ENCODE assay signal across 21 cellular contexts in the genomic region with DNA sequence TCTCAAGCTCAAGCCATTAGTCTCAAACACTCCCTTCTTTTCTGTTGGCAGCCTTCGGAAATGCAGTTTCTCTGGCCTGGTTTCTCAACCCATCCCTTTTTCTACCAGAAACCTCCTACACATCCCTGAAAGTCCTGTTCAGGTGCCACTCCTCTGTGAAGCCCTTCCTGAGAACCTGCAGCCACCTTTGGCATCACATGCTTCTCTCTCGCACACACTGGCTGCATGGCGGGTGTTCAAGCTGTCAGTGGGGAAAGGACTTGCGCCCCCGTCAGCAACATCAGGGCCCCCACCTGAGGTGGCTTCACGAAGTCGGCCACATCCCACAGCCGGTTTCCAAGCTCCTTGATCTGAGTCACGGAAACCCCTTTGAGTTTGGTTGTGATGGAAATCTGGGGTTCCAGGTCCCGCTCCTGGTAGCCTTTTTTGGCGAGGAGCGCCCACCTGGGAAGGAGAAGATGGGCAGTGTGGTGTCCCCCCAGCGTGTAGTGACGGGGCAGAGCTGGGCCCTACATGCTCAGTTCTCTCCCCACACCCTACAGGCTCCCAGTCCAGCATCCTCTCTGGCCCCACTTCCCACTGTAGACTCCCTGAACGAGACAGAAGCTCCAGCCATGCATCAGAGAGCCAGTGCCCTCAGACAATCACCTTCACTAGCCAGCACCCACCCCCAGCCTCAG. TPM values are rescaled to one million over a fixed set of nuclear protein-coding genes. Genes with fewer than 3 reads are reported as not detected.
A peak's percentile ranks its signal among the peaks of the same experiment; 100 is the strongest.
DNase-seq lines count a peak whose midpoint lies in the region; ATAC-seq and TF ChIP-seq lines count a peak whose summit lies in the region.
"Had no signal": no experiment of that assay in that cellular context is flagged by ENCODE, and none has a peak within 500 bp of the region (broad histone marks: within the 10 kb centered on the region; RNA-seq: fewer than 3 reads in every experiment).

No MANE protein-coding gene starts in this region.

- DNase-seq in DMS53 (lab: John Stamatoyannopoulos, UW) (peak; percentile 20), DMS53 treated with DMSO at 0.1 percent for 48 hours (lab: John Stamatoyannopoulos, UW; ENCODE audit: unreplicated experiment) (no peak), memory B cell (ENCODE audit: low spot score in 2 of 2) (no peak), thoracic aorta (ENCODE audit: low spot score) (no peak), globus pallidus (ENCODE audit: low spot score) (no peak)
- DNase-seq in activated CD8-positive, alpha-beta memory T cell treated with anti-CD3 and anti-CD28 coated beads, Interleukin-2, amount 50 U/mL, for 48 hours: no peak
- DNase-seq: activated effector memory CD4-positive, alpha-beta T cell treated with Interleukin-2 at 50 U/mL for 16 hours; CD8-positive, alpha-beta memory T cell; effector memory CD8-positive, alpha-beta T cell; NCI-H1436; stimulated activated CD8-positive, alpha-beta memory T cell treated with anti-CD3 and anti-CD28 coated beads, Interleukin-4, amount 100 ng/mL, for 48 hours had no signal

- H3K27ac ChIP-seq in thoracic aorta: no peak overlapping the region
- H3K27ac ChIP-seq: 22Rv1, SJSA1, tibial nerve had no signal

- no peaks in the 10 kb centered on the region for H3K9me3 ChIP-seq in thoracic aorta
- H3K9me3 ChIP-seq: SJSA1, tibial nerve had no signal

- H3K27me3 Mint-ChIP-seq in brain (peaks cover under 1% of the 10 kb centered on the region), memory B cell (peaks cover 16% of the 10 kb centered on the region)

- peak overlapping the region; percentile 72 for H3K4me3 ChIP-seq in thoracic aorta
- H3K4me3 ChIP-seq: SJSA1, tibial nerve had no signal

- H3K36me3 Mint-ChIP-seq in brain: no peaks in the 10 kb centered on the region
- H3K36me3 Mint-ChIP-seq in memory B cell: no peaks in the 10 kb centered on the region
- H3K36me3 Mint-ChIP-seq: CD8-positive, alpha-beta memory T cell had no signal

- H3K9me3 Mint-ChIP-seq in brain (peaks cover 0 to 2% (median 0%) of the 10 kb centered on the region in 5 experiments), memory B cell (no peaks in the 10 kb centered on the region)
- H3K9me3 Mint-ChIP-seq: activated CD8-positive, alpha-beta T cell treated with anti-CD3 and anti-CD28 coated beads for 36 hours; CD8-positive, alpha-beta memory T cell; effector memory CD8-positive, alpha-beta T cell had no signal

- H3K4me3 Mint-ChIP-seq in brain: peak overlapping the region in 4 of 5 experiments; percentile 89 to 91 (median 90)
- H3K4me3 Mint-ChIP-seq in memory B cell: no peak overlapping the region
- H3K4me3 Mint-ChIP-seq: activated CD8-positive, alpha-beta T cell treated with anti-CD3 and anti-CD28 coated beads for 36 hours had no signal

- H3K27ac Mint-ChIP-seq in brain (peak overlapping the region in 4 of 5 experiments; percentile 24 to 100 (median 96)), memory B cell (peak overlapping the region; percentile 91)
- H3K27ac Mint-ChIP-seq: activated CD8-positive, alpha-beta T cell treated with anti-CD3 and anti-CD28 coated beads for 36 hours had no signal

- H3K4me1 Mint-ChIP-seq in brain: peaks cover 43% of the 10 kb centered on the region
- peaks cover 21% of the 10 kb centered on the region for H3K4me1 Mint-ChIP-seq in memory B cell

- peaks cover 11 to 14% of the 10 kb centered on the region in 2 donors for H3K4me1 ChIP-seq in thoracic aorta (ENCODE audit: control insufficient read depth in 1 of 2, low read depth in 2 of 2)

- ATAC-seq in memory B cell (ENCODE audit: low read depth) (no peak), thoracic aorta (ENCODE audit: insufficient number of reproducible peaks, low FRiP score, low read depth) (no peak), HG03175 (IDR thresholded peaks at IDR 0.05; ENCODE audit: unreplicated experiment) (no peak)
- ATAC-seq: activated CD8-positive, alpha-beta T cell treated with anti-CD3 and anti-CD28 coated beads for 36 hours had no signal

- no peaks in the 10 kb centered on the region for H3K27me3 ChIP-seq in thoracic aorta (replicated peaks; ENCODE audit: insufficient read depth)
- H3K27me3 ChIP-seq: SJSA1, tibial nerve had no signal

- H3K36me3 ChIP-seq in thoracic aorta: no peaks in the 10 kb centered on the region
- H3K36me3 ChIP-seq: SJSA1, tibial nerve had no signal

- TF ChIP-seq CTCF in brain (conservative IDR thresholded peaks at IDR 0.05): no peak
- no peak for TF ChIP-seq CTCF in thoracic aorta (IDR thresholded peaks at IDR 0.05)

RNA-seq across cellular contexts. Expression of a gene that starts 1.8 kb away (rescaled TPM):
- not detected for polyA plus RNA-seq in brain (ENCODE audit: insufficient read depth, low read depth, low replicate concordance)
- not detected for total RNA-seq in thoracic aorta
- total RNA-seq: activated CD8-positive, alpha-beta T cell treated with anti-CD3 and anti-CD28 coated beads for 36 hours; aorta; CD8-positive, alpha-beta memory T cell; G401; glomerular endothelial cell; renal cortical epithelial cell; SJSA1 had no signal
- polyA plus RNA-seq: CD8-positive, alpha-beta memory T cell had no signal

RNA-seq across cellular contexts. Expression of a gene that starts 11.6 kb away (rescaled TPM):
- polyA plus RNA-seq in brain (ENCODE audit: insufficient read depth, low read depth, low replicate concordance): 7.3 TPM
- total RNA-seq in thoracic aorta: 1 to 10 TPM in 1 of 2 donors, not detected in 1; 1.2 TPM
- total RNA-seq: activated CD8-positive, alpha-beta T cell treated with anti-CD3 and anti-CD28 coated beads for 36 hours; G401; glomerular endothelial cell; SJSA1 had no signal
- polyA plus RNA-seq: aorta had no signal

RNA-seq across cellular contexts. Expression of a gene that starts 29.0 kb away (rescaled TPM):
- polyA plus RNA-seq in brain (ENCODE audit: insufficient read depth, low read depth, low replicate concordance): 3.5 TPM
- under 1 TPM in 1 of 2 donors, not detected in 1; 0.81 TPM for total RNA-seq in thoracic aorta

RNA-seq across cellular contexts. Expression of a gene that starts 42.1 kb away (rescaled TPM):
- 57.9 TPM for polyA plus RNA-seq in brain (ENCODE audit: insufficient read depth, low read depth, low replicate concordance)
- total RNA-seq in thoracic aorta: 10 to 100 TPM; 38.3 to 60.0 TPM
